1 cellular context compared by ENCODE assay signal in genomic region chr5:43602456-43602817, GRCh38.
TF ChIP-seq lines count a peak whose summit lies in the region.

No MANE protein-coding gene starts in this region.

TF ChIP-seq in H1, 55 proteins besides CTCF, POLR2A, EP300 and RAD21 (continued from another document):
- TF ChIP-seq USF2 (IDR thresholded peaks at IDR 0.05; ENCODE audit: low read length) (no peak), HDAC6 (IDR thresholded peaks at IDR 0.05; ENCODE audit: low read depth, low read length) (no peak), JUN (IDR thresholded peaks at IDR 0.05; ENCODE audit: low read depth, low read length) (no peak), NRF1 (IDR thresholded peaks at IDR 0.05; ENCODE audit: low read depth, low read length) (no peak), SP4 (IDR thresholded peaks at IDR 0.05; ENCODE audit: low read length) (no peak)
